ENCODE assay signal across 1 cellular context in genomic region chr7:121057878-121058277, GRCh38.
TF ChIP-seq lines count a peak whose summit lies in the region.

No MANE protein-coding gene starts in this region.

TF ChIP-seq in IMR-90, 13 proteins besides CTCF, POLR2A, EP300 and RAD21:
- TF ChIP-seq USF2 (IDR thresholded peaks at IDR 0.05; ENCODE audit: low read depth, low read length) (no peak), FOS (IDR thresholded peaks at IDR 0.05; ENCODE audit: low read depth, low read length) (no peak), BHLHE40 (IDR thresholded peaks at IDR 0.05; ENCODE audit: low read depth, low read length) (no peak), RFX5 (IDR thresholded peaks at IDR 0.05; ENCODE audit: low read depth, low read length) (no peak), ELK1 (IDR thresholded peaks at IDR 0.05; ENCODE audit: borderline replicate concordance, low read depth, low read length) (no peak), CEBPB (IDR thresholded peaks at IDR 0.05; ENCODE audit: low read depth, low read length) (no peak), CHD1 (IDR thresholded peaks at IDR 0.05; ENCODE audit: low read depth, low read length) (no peak), MAFK (IDR thresholded peaks at IDR 0.05; ENCODE audit: low read depth, low read length) (no peak), MAZ (IDR thresholded peaks at IDR 0.05; ENCODE audit: borderline replicate concordance, low read depth, low read length) (no peak), RCOR1 (IDR thresholded peaks at IDR 0.05; ENCODE audit: insufficient replicate concordance, low read length) (no peak), NFE2L2 (IDR thresholded peaks at IDR 0.05; ENCODE audit: low read depth, low read length) (no peak), SMC3 (IDR thresholded peaks at IDR 0.05; ENCODE audit: low read depth, low read length) (no peak), MXI1 (IDR thresholded peaks at IDR 0.05; ENCODE audit: borderline replicate concordance, low read depth, low read length) (no peak)
TF ChIP-seq in IMR-90: peak in this region for 0.
